23 cellular contexts compared by ENCODE assay signal in genomic region chr10:122646511-122647382, GRCh38. TPM values are rescaled to one million over a fixed set of nuclear protein-coding genes. Genes with fewer than 3 reads are reported as not detected.
"Had no signal": no experiment of that assay in that cellular context is flagged by ENCODE, and none has a peak within 500 bp of the region (broad histone marks: within the 10 kb centered on the region; RNA-seq: fewer than 3 reads in every experiment).

No MANE protein-coding gene starts in this region.

- DNase-seq: activated CD4-positive, alpha-beta T cell treated with anti-CD3 and anti-CD28 coated beads, Interleukin-2, amount 10 ng/mL, durations not matched to agents 24 days and 14 days; activated CD8-positive, alpha-beta memory T cell treated with anti-CD3 and anti-CD28 coated beads for 24 hours; activated gamma-delta T cell; amygdala; cerebellar nuclear complex; foreskin fibroblast; glutamatergic neuron; immature natural killer cell; left cardiac atrium; naive thymus-derived CD4-positive, alpha-beta T cell; right cardiac atrium; stimulated activated CD4-positive, alpha-beta T cell treated with anti-CD3 and anti-CD28 coated beads, Interleukin-12 subunit alpha, Interleukin-12 subunit beta, amount 100 ng/mL, for 4 hours; stimulated activated naive CD4-positive, alpha-beta T cell treated with Interleukin-2 at 50 U/mL for 16 hours had no signal

- H3K36me3 Mint-ChIP-seq: activated naive CD8-positive, alpha-beta T cell; brain; immature natural killer cell; naive thymus-derived CD4-positive, alpha-beta T cell; WTC11 had no signal

- ATAC-seq: left cardiac atrium; naive thymus-derived CD4-positive, alpha-beta T cell; right cardiac atrium; WTC11 had no signal

- H3K4me1 ChIP-seq: esophagus muscularis mucosa, suprapubic skin, upper lobe of left lung had no signal

- H3K27me3 ChIP-seq: upper lobe of left lung had no signal

- H3K4me3 ChIP-seq: esophagus muscularis mucosa, lung, suprapubic skin, upper lobe of left lung had no signal

- H3K4me3 Mint-ChIP-seq: activated CD4-positive, alpha-beta T cell treated with anti-CD3 and anti-CD28 coated beads, Interleukin-2, amount 10 ng/mL, durations not matched to agents 24 days and 14 days; activated naive CD8-positive, alpha-beta T cell; brain; immature natural killer cell; naive thymus-derived CD4-positive, alpha-beta T cell; WTC11 had no signal

- H3K4me1 Mint-ChIP-seq: activated CD4-positive, alpha-beta T cell treated with anti-CD3 and anti-CD28 coated beads, Interleukin-2, amount 10 ng/mL, durations not matched to agents 24 days and 14 days; brain; immature natural killer cell; naive thymus-derived CD4-positive, alpha-beta T cell; WTC11 had no signal

- H3K27ac ChIP-seq: esophagus muscularis mucosa, suprapubic skin, upper lobe of left lung had no signal

- H3K27ac Mint-ChIP-seq: activated CD4-positive, alpha-beta T cell treated with anti-CD3 and anti-CD28 coated beads, Interleukin-2, amount 10 ng/mL, durations not matched to agents 24 days and 14 days; activated naive CD8-positive, alpha-beta T cell; brain; immature natural killer cell; WTC11 had no signal

- H3K9me3 Mint-ChIP-seq: activated CD4-positive, alpha-beta T cell treated with anti-CD3 and anti-CD28 coated beads, Interleukin-2, amount 10 ng/mL, durations not matched to agents 24 days and 14 days; immature natural killer cell; WTC11 had no signal

- H3K27me3 Mint-ChIP-seq: activated CD4-positive, alpha-beta T cell treated with anti-CD3 and anti-CD28 coated beads, Interleukin-2, amount 10 ng/mL, durations not matched to agents 24 days and 14 days had no signal

- H3K36me3 ChIP-seq: esophagus muscularis mucosa, suprapubic skin, upper lobe of left lung had no signal

- H3K9me3 ChIP-seq: esophagus muscularis mucosa, suprapubic skin, upper lobe of left lung had no signal

RNA-seq across cellular contexts. Expression of gene C10orf120, which starts 52.9 kb away (rescaled TPM):
- total RNA-seq: activated CD4-positive, alpha-beta T cell treated with anti-CD3 and anti-CD28 coated beads, Interleukin-2, amount 10 ng/mL, durations not matched to agents 24 days and 14 days; dermis microvascular lymphatic vessel endothelial cell; esophagus muscularis mucosa; left cardiac atrium; lung; naive thymus-derived CD4-positive, alpha-beta T cell; progenitor cell of endocrine pancreas; right cardiac atrium; suprapubic skin; T-helper 1 cell treated with Interleukin-12 subunit alpha and Interleukin-12 subunit beta and Interleukin-4 antibody, amounts not matched to agents 30 ng/mL and 1 ng/mL, for 36 hours; upper lobe of left lung; WTC11 had no signal
- polyA plus RNA-seq: immature natural killer cell; lung; naive thymus-derived CD4-positive, alpha-beta T cell; right cardiac atrium had no signal
